ENCODE assay signal across 13 cellular contexts in genomic region chr1:52867060-52867845, GRCh38. TPM values are rescaled to one million over a fixed set of nuclear protein-coding genes. Genes with fewer than 3 reads are reported as not detected.
DNase-seq lines count a peak whose midpoint lies in the region; ATAC-seq, FAIRE-seq and TF ChIP-seq lines count a peak whose summit lies in the region.
"Had no signal": no experiment of that assay in that cellular context is flagged by ENCODE, and none has a peak within 500 bp of the region (broad histone marks: within the 10 kb centered on the region; RNA-seq: fewer than 3 reads in every experiment).

No MANE protein-coding gene starts in this region.

- no peaks in the 10 kb centered on the region for H4K20me1 ChIP-seq in GM12878 (ENCODE audit: control insufficient read depth, insufficient read depth)

- H3K27me3 ChIP-seq in GM12878 (replicated peaks in 1 of 2; ENCODE audit: control insufficient read depth in 2 of 2, insufficient read depth in 2 of 2, low read length in 1 of 2) = no peaks in the 10 kb centered on the region
- no peaks in the 10 kb centered on the region for H3K27me3 ChIP-seq in lower lobe of right lung (ENCODE audit: low read depth)
- H3K27me3 ChIP-seq: heart left ventricle had no signal

- CTCF ChIA-PET in GM12878 (lab: Yijun Ruan, JAX) = interaction anchor here (0.8 to 1.4 kb wide), 2 partner anchors 10 to 15 kb away, joined by 3 to 4 read pairs; no protein-coding TSS in a partner anchor

- peak overlapping the region; percentile 81 for H2AFZ ChIP-seq in GM12878 (ENCODE audit: control insufficient read depth, low read depth, low read length)
- H2AFZ ChIP-seq: PC-9 had no signal

- 0 out of 4 replicates have a peak, but pooled peaks of 1 of the 2 experiments have one; percentile 40 for TF ChIP-seq EP300 in GM12878 (IDR thresholded peaks at IDR 0.05; ENCODE audit: borderline replicate concordance in 1 of 2, control insufficient read depth in 1 of 2, low read depth in 2 of 2, low read length in 2 of 2)

- no peaks in the 10 kb centered on the region for H3K79me2 ChIP-seq in GM12878 (ENCODE audit: control insufficient read depth, insufficient read depth, low read length)

- H3K9me3 ChIP-seq in GM12878 (replicated peaks; ENCODE audit: control insufficient read depth, insufficient read depth, low read length) (no peaks in the 10 kb centered on the region), lower lobe of right lung (no peaks in the 10 kb centered on the region)
- H3K9me3 ChIP-seq: heart left ventricle had no signal

- DNase-seq in GM12878 (ENCODE audit: low read depth, low spot score) (peak; percentile 67), NCI-H187 (lab: John Stamatoyannopoulos, UW) (no peak), lower lobe of right lung (no peak), HTR-8/SVneo (ENCODE audit: insufficient read length, low spot score) (no peak), KG1 (lab: John Stamatoyannopoulos, UW) (no peak)
- DNase-seq: activated CD4-positive, alpha-beta T cell treated with anti-CD3 and anti-CD28 coated beads, Interleukin-2, amount 50 U/mL, for 4 hours; DMS79; heart left ventricle had no signal

- TF ChIP-seq RAD21 in GM12878 (IDR thresholded peaks at IDR 0.05; ENCODE audit: insufficient read depth, low read depth, low read length) = no peak

- POLR2A ChIA-PET in GM12878 (lab: Charles Lee) = interaction anchor here (0.6 to 1.0 kb wide), 7 partner anchors 10 to 334 kb away, joined by 3 to 5 read pairs (median 4); no protein-coding TSS in a partner anchor

- ATAC-seq in GM18508 (IDR thresholded peaks at IDR 0.05; ENCODE audit: insufficient read depth, unreplicated experiment) (peak; percentile 62), GM19467 (IDR thresholded peaks at IDR 0.05; ENCODE audit: unreplicated experiment) (peak; percentile 71), HG03095 (IDR thresholded peaks at IDR 0.05; ENCODE audit: unreplicated experiment) (peak; percentile 85), GM12878 (peak; percentile 99), lower lobe of right lung (no peak)
- ATAC-seq: heart left ventricle had no signal

- no peaks in the 10 kb centered on the region for H3K36me3 ChIP-seq in GM12878 (ENCODE audit: control insufficient read depth in 2 of 2, insufficient read depth in 2 of 2, low read length in 1 of 2)
- no peaks in the 10 kb centered on the region for H3K36me3 ChIP-seq in lower lobe of right lung
- H3K36me3 ChIP-seq: heart left ventricle had no signal

- no peak overlapping the region for H3K4me3 ChIP-seq in GM12878
- H3K4me3 ChIP-seq in lower lobe of right lung = no peak overlapping the region
- H3K4me3 ChIP-seq: heart left ventricle, PC-9 had no signal

- intact Hi-C loops in GM12878 (cut with micrococcal nuclease; ENCODE audit: unreplicated experiment) (no loop called here), lower lobe of right lung (cut with DNase I) (no loop called here)

- in situ Hi-C loops in GM12878 (cut with MboI) = no loop called here

- TF ChIP-seq CTCF in GM12878 (IDR thresholded peaks at IDR 0.05 in 2 of 3, conservative IDR thresholded peaks at IDR 0.05 in 1 of 3; ENCODE audit: control insufficient read depth in 2 of 3, extremely low read depth in 1 of 3, insufficient read depth in 1 of 3, low read depth in 3 of 3, low read length in 3 of 3) (no peak), lower lobe of right lung (IDR thresholded peaks at IDR 0.05) (no peak)

- BruUV-seq in GM12878 (replicated peaks; lab: Mats Ljungman, UMichigan) = no TSS peak

- FAIRE-seq in GM12878 (lab: Jason Lieb, UNC) (peak; percentile 62), HTR-8/SVneo (lab: Jason Lieb, UNC) (no peak)
- FAIRE-seq: bronchial epithelial cell had no signal

- WGBS in GM12878 (ENCODE audit: insufficient coverage, insufficient replicate concordance, low lambda C conversion rate, missing lambda C conversion rate) = 24% methylated on average over 2 of the region's 2 CpGs

- SMC1A ChIA-PET in GM12878 (lab: Charles Lee; ENCODE audit: uncharacterized antibody, unreplicated experiment) = interaction anchor here (1.7 to 2.9 kb wide), 5 partner anchors 11 to 38 kb away, joined by 5 to 10 read pairs (median 6); partner anchors contain the start of gene ZYG11A

- H3K4me1 ChIP-seq in GM12878 (ENCODE audit: control insufficient read depth, insufficient read depth, low read length) (peaks cover 8% of the 10 kb centered on the region), lower lobe of right lung (no peaks in the 10 kb centered on the region)
- H3K4me1 ChIP-seq: heart left ventricle had no signal

- peak overlapping the region; percentile 62; the same call in 1 of the 2 replicates for H3K4me2 ChIP-seq in GM12878 (ENCODE audit: control insufficient read depth, insufficient read depth)
- H3K4me2 ChIP-seq: PC-9 had no signal

- peak overlapping the region; percentile 14; the same call in 1 of the 2 replicates for H3K9ac ChIP-seq in GM12878 (ENCODE audit: control insufficient read depth, insufficient read depth, low read length)

- peak overlapping the region; percentile 58 for H3K27ac ChIP-seq in GM12878 (ENCODE audit: control insufficient read depth, insufficient read depth)
- no peak overlapping the region for H3K27ac ChIP-seq in lower lobe of right lung
- H3K27ac ChIP-seq: heart left ventricle, PC-9 had no signal

- RAD21 ChIA-PET in GM12878 (lab: Charles Lee; ENCODE audit: unreplicated experiment) = interaction anchor here (0.6 to 1.1 kb wide), 7 partner anchors 9 to 179 kb away, joined by 3 to 6 read pairs (median 4); partner anchors contain the start of gene ZYG11B

- peak; percentile 35; the same call in 1 of the 2 replicates for TF ChIP-seq POLR2A in GM12878 (IDR thresholded peaks at IDR 0.05; ENCODE audit: low read depth, low read length)

RNA-seq across cellular contexts. Expression of gene ZYG11A, which starts 24.7 kb away (rescaled TPM):
- 31.5 TPM in 2 replicates for total RNA-seq in GM12878 (2013; cell fraction: nucleolus; rRNA removed)
- total RNA-seq in GM12878 (2014; rRNA removed) (0.96 and 0.98 TPM in 2 replicates), GM12878 (2014; rRNA removed; fragmentation: Illumina TruSeq; extraction: Trizol) (0.98 and 1.1 TPM in 2 replicates), GM12878 (2021) (0.74 and 0.87 TPM in 2 replicates), lower lobe of right lung (not detected)
- polyA plus RNA-seq in GM12878 (2011; ENCODE audit: low read depth) = 0.87 TPM
- polyA plus RNA-seq in GM12878 (2011; rRNA removed) (6.4 and 7.2 TPM in 2 replicates), GM12878 (2014; fragmentation: Illumina TruSeq; extraction: Trizol) (0.51 and 0.68 TPM in 2 replicates), GM12878 (2014; fragmentation: Nextera tagmentation; extraction: Ambion mirVana) (under 1 TPM; 0.22 to 0.26 TPM), GM12878 (2014; rRNA removed) (0.65 and 0.68 TPM in 2 replicates), GM12878 (2016; fragmentation: Nextera tagmentation; extraction: Ambion mirVana) (under 1 TPM; 0.25 to 0.48 TPM)
- polyA plus RNA-seq in GM12878 (2011; cell fraction: cytosol; rRNA removed) = 3.9 and 4.1 TPM in 2 replicates
- polyA plus RNA-seq in GM12878 (2011; cell fraction: nucleus; rRNA removed) = 12.4 and 13.6 TPM in 2 replicates
- 0.93 and 1.0 TPM in 2 replicates for polyA plus RNA-seq in GM12878 (2012)
- 15.5 and 17.0 TPM in 2 replicates for polyA minus RNA-seq in GM12878 (2011; rRNA and poly(A)+ RNA removed)
- 5.6 and 6.8 TPM in 2 replicates for polyA minus RNA-seq in GM12878 (2011; cell fraction: cytosol; rRNA and poly(A)+ RNA removed)
- 11.7 and 16.8 TPM in 2 replicates for polyA minus RNA-seq in GM12878 (2011; cell fraction: nucleus; rRNA and poly(A)+ RNA removed)
- polyA plus RNA-seq: heart left ventricle had no signal

RNA-seq across cellular contexts. Expression of gene ECHDC2, which starts 54.3 kb away (rescaled TPM):
- total RNA-seq in GM12878 (2013; cell fraction: nucleolus; rRNA removed) = 85.9 and 89.7 TPM in 2 replicates
- total RNA-seq in GM12878 (2014; rRNA removed) (4.4 and 6.9 TPM in 2 replicates), GM12878 (2014; rRNA removed; fragmentation: Illumina TruSeq; extraction: Trizol) (4.3 and 5.6 TPM in 2 replicates), GM12878 (2021) (5.8 and 6.6 TPM in 2 replicates), lower lobe of right lung (142 TPM)
- 15.0 TPM for polyA plus RNA-seq in GM12878 (2011; ENCODE audit: low read depth)
- polyA plus RNA-seq in GM12878 (2011; rRNA removed) (16.3 and 17.0 TPM in 2 replicates), GM12878 (2014; fragmentation: Illumina TruSeq; extraction: Trizol) (3.0 and 7.9 TPM in 2 replicates), GM12878 (2014; fragmentation: Nextera tagmentation; extraction: Ambion mirVana) (1 to 10 TPM; 1.3 to 1.4 TPM), GM12878 (2014; rRNA removed) (12.6 and 14.5 TPM in 2 replicates), GM12878 (2016; fragmentation: Nextera tagmentation; extraction: Ambion mirVana) (1 to 10 TPM; 3.4 to 4.4 TPM)
- polyA plus RNA-seq in GM12878 (2011; cell fraction: cytosol; rRNA removed) = 12.0 and 18.5 TPM in 2 replicates
- 67.5 and 71.7 TPM in 2 replicates for polyA plus RNA-seq in GM12878 (2011; cell fraction: nucleus; rRNA removed)
- 26.3 and 33.3 TPM in 2 replicates for polyA plus RNA-seq in GM12878 (2012)
- polyA minus RNA-seq in GM12878 (2011; rRNA and poly(A)+ RNA removed) = 9.0 and 15.5 TPM in 2 replicates
- polyA minus RNA-seq in GM12878 (2011; cell fraction: cytosol; rRNA and poly(A)+ RNA removed) = 2.9 and 3.8 TPM in 2 replicates
- polyA minus RNA-seq in GM12878 (2011; cell fraction: nucleus; rRNA and poly(A)+ RNA removed) = 8.7 and 12.5 TPM in 2 replicates

RNA-seq across cellular contexts. Expression of gene SCP2, which starts 59.8 kb away (rescaled TPM):
- total RNA-seq in GM12878 (2013; cell fraction: nucleolus; rRNA removed) = 28.6 and 32.9 TPM in 2 replicates
- total RNA-seq in GM12878 (2014; rRNA removed) (74.3 and 96.9 TPM in 2 replicates), GM12878 (2014; rRNA removed; fragmentation: Illumina TruSeq; extraction: Trizol) (125 and 126 TPM in 2 replicates), GM12878 (2021) (77.6 and 79.7 TPM in 2 replicates), lower lobe of right lung (148 TPM)
- polyA plus RNA-seq in GM12878 (2011; ENCODE audit: low read depth) = 100 TPM
- polyA plus RNA-seq in GM12878 (2011; rRNA removed) (116 and 183 TPM in 2 replicates), GM12878 (2014; fragmentation: Illumina TruSeq; extraction: Trizol) (128 and 165 TPM in 2 replicates), GM12878 (2014; fragmentation: Nextera tagmentation; extraction: Ambion mirVana) (100 to 1,000 TPM; 216 to 327 TPM), GM12878 (2014; rRNA removed) (73.2 and 75.6 TPM in 2 replicates), GM12878 (2016; fragmentation: Nextera tagmentation; extraction: Ambion mirVana) (100 to 1,000 TPM; 156 to 161 TPM)
- polyA plus RNA-seq in GM12878 (2011; cell fraction: cytosol; rRNA removed) = 32.6 and 35.5 TPM in 2 replicates
- polyA plus RNA-seq in GM12878 (2011; cell fraction: nucleus; rRNA removed) = 31.1 and 33.9 TPM in 2 replicates
- polyA plus RNA-seq in GM12878 (2012) = 65.6 and 81.8 TPM in 2 replicates
- 31.3 and 37.3 TPM in 2 replicates for polyA minus RNA-seq in GM12878 (2011; rRNA and poly(A)+ RNA removed)
- polyA minus RNA-seq in GM12878 (2011; cell fraction: cytosol; rRNA and poly(A)+ RNA removed) = 19.6 and 21.4 TPM in 2 replicates
- polyA minus RNA-seq in GM12878 (2011; cell fraction: nucleus; rRNA and poly(A)+ RNA removed) = 10.8 and 11.2 TPM in 2 replicates

Comparison
In these comparisons a context has a peak if more than half of its experiments do, and no peak if none do; other contexts are left out.
1. ATAC-seq: peak in GM18508 (single experiment), GM19467 (single experiment), HG03095 (single experiment) and GM12878 (single experiment); none in lower lobe of right lung (0 of 2).